ENCODE assay signal across 10 cellular contexts in the genomic region with DNA sequence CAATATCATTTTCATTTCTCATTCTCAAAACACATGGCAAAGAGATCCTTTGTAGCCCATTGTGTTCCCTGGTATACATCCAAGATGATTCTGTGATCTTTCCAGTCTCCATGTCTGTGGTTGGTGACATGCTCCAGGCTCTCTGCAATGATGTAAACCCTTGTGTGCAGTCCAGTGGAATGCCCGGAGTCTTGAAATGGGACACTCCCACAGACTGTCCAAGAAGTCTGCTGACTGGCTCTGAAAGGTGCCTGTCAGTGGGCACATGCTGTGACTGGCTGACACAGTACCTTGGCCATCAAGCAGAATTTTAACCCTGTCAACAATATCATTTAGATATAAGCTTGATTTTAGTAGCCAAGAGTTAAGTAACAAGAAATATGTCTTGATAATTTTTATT.
DNase-seq lines count a peak whose midpoint lies in the region; ATAC-seq and TF ChIP-seq lines count a peak whose summit lies in the region.
"Had no signal": no experiment of that assay in that cellular context is flagged by ENCODE, and none has a peak within 500 bp of the region (broad histone marks: within the 10 kb centered on the region; RNA-seq: fewer than 3 reads in every experiment).

No MANE protein-coding gene starts in this region.

- peaks cover 4% of the 10 kb centered on the region for H3K4me1 Mint-ChIP-seq in MCF 10A (ENCODE audit: insufficient read depth, unreplicated experiment)
- H3K4me1 Mint-ChIP-seq in activated T-helper 17 cell treated with anti-CD3 and anti-CD28 coated beads, Interleukin-2, amount 50 U/mL, for 72 hours: no peaks in the 10 kb centered on the region

- H3K4me3 ChIP-seq in HEK293 (ENCODE audit: low read depth, low read length): no peak overlapping the region
- H3K4me3 ChIP-seq: coronary artery, skin epidermis had no signal

- intact Hi-C loops in MCF 10A (cut with micrococcal nuclease): no loop called here

- no peaks in the 10 kb centered on the region for H3K36me3 ChIP-seq in HEK293 (ENCODE audit: control insufficient read depth in 2 of 2, insufficient read depth in 1 of 2, low read length in 2 of 2)

- no peak for TF ChIP-seq CTCF in HEK293 (tag by site-specific recombination; IDR thresholded peaks at IDR 0.05)
- no peak for TF ChIP-seq CTCF in MCF 10A (IDR thresholded peaks at IDR 0.05; ENCODE audit: unreplicated experiment)

- H3K27ac Mint-ChIP-seq in MCF 10A (ENCODE audit: low read depth, unreplicated experiment): no peak overlapping the region
- H3K27ac Mint-ChIP-seq in activated T-helper 17 cell treated with anti-CD3 and anti-CD28 coated beads, Interleukin-2, amount 50 U/mL, for 72 hours: no peak overlapping the region

- no peak for ATAC-seq in activated T-helper 17 cell treated with anti-CD3 and anti-CD28 coated beads, Interleukin-2, amount 50 U/mL, for 72 hours (replicated peaks)
- no peak for ATAC-seq in HG03097 (IDR thresholded peaks at IDR 0.05; ENCODE audit: low FRiP score, unreplicated experiment)

- CTCF ChIA-PET in HEK293 (lab: Yijun Ruan, JAX) (interaction anchor here (1.3 kb wide), 1 partner anchor 218 kb away, joined by 3 read pairs; no protein-coding TSS in a partner anchor), MCF 10A (lab: Yijun Ruan, JAX) (interaction anchor here (0.6 to 1.0 kb wide), 2 partner anchors 15 to 100 kb away, joined by 3 to 4 read pairs; no protein-coding TSS in a partner anchor)

- no peak overlapping the region for H3K4me3 Mint-ChIP-seq in MCF 10A (ENCODE audit: unreplicated experiment)
- H3K4me3 Mint-ChIP-seq in activated T-helper 17 cell treated with anti-CD3 and anti-CD28 coated beads, Interleukin-2, amount 50 U/mL, for 72 hours: no peak overlapping the region

- POLR2A ChIA-PET in HEK293 (lab: Yijun Ruan, JAX) (no interaction called here), MCF 10A (lab: Yijun Ruan, JAX) (no interaction called here)

- H3K27me3 Mint-ChIP-seq in MCF 10A (ENCODE audit: insufficient read depth, unreplicated experiment): no peaks in the 10 kb centered on the region
- H3K27me3 Mint-ChIP-seq in activated T-helper 17 cell treated with anti-CD3 and anti-CD28 coated beads, Interleukin-2, amount 50 U/mL, for 72 hours: peaks cover 36% of the 10 kb centered on the region

- no TSS peak for BruUV-seq in MCF 10A (replicated peaks; lab: Mats Ljungman, UMichigan)

- no peaks in the 10 kb centered on the region for H3K9me3 ChIP-seq in HEK293 (ENCODE audit: control insufficient read depth, insufficient read depth, low read depth, low read length)

- H3K36me3 Mint-ChIP-seq in MCF 10A (ENCODE audit: insufficient read depth, unreplicated experiment): no peaks in the 10 kb centered on the region
- H3K36me3 Mint-ChIP-seq in activated T-helper 17 cell treated with anti-CD3 and anti-CD28 coated beads, Interleukin-2, amount 50 U/mL, for 72 hours (ENCODE audit: low read depth): no peaks in the 10 kb centered on the region

- no peak overlapping the region for H3K27ac ChIP-seq in HEK293 (ENCODE audit: extremely low read depth, low read depth, low read length)

- H3K4me1 ChIP-seq in HEK293 (ENCODE audit: control insufficient read depth, insufficient read depth, low read length): no peaks in the 10 kb centered on the region

- DNase-seq in MCF 10A (ENCODE audit: unreplicated experiment) (peak; percentile 70), hypothalamus (lab: John Stamatoyannopoulos, UW) (peak in 47 of 51 donors; percentile 2 to 93 (median 70)), stromal cell of bone marrow (ENCODE audit: low read depth) (peak; percentile 95)
- DNase-seq in stimulated activated CD4-positive, alpha-beta T cell treated with anti-CD3 and anti-CD28 coated beads, Interleukin-4, amount 100 ng/mL, for 24 hours: no peak
- DNase-seq in stimulated activated CD4-positive, alpha-beta T cell treated with anti-CD3 and anti-CD28 coated beads, Interleukin-4, amount 100 ng/mL, for 4 hours: no peak

- H3K9me3 Mint-ChIP-seq in MCF 10A (ENCODE audit: unreplicated experiment): no peaks in the 10 kb centered on the region
- H3K9me3 Mint-ChIP-seq in activated T-helper 17 cell treated with anti-CD3 and anti-CD28 coated beads, Interleukin-2, amount 50 U/mL, for 72 hours: no peaks in the 10 kb centered on the region

TF ChIP-seq in HEK293, 187 proteins besides CTCF, POLR2A, EP300 and RAD21:
- TF ChIP-seq KLF10 (tag by site-specific recombination; IDR thresholded peaks at IDR 0.05): no peak
- peak; percentile 36; the same call in 1 of the 2 replicates for TF ChIP-seq SP2 (tag by site-specific recombination; IDR thresholded peaks at IDR 0.05)

Comparison
In these comparisons a context has a peak if more than half of its experiments do, and no peak if none do; other contexts are left out.
1. DNase-seq: peak in MCF 10A (single experiment), hypothalamus (47 of 51) and stromal cell of bone marrow (single experiment); none in stimulated activated CD4-positive, alpha-beta T cell treated with anti-CD3 and anti-CD28 coated beads, Interleukin-4, amount 100 ng/mL, for 24 hours (single experiment) and stimulated activated CD4-positive, alpha-beta T cell treated with anti-CD3 and anti-CD28 coated beads, Interleukin-4, amount 100 ng/mL, for 4 hours (0 of 2).